1 cellular context compared by ENCODE assay signal in the genomic region with DNA sequence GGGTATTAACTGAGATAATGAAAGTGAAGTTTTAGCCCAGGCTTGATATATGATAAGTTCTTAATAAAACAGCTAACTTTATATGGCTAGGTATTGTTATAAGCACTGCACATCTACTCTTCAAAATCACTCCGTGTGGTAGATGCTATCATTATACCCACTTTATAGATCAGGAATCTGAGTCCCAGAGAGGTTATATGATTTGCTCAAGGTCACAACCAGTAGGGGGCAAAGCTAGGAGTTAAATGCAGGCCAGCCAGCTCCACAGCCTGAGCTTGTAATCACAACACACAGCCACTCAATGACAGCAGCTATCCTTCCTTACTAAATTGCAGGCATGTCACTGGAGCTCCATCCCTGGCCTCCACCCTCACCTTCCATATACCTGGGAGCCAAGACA.
TF ChIP-seq lines count a peak whose summit lies in the region.

No MANE protein-coding gene starts in this region.

TF ChIP-seq in GM23338, 12 proteins besides CTCF, POLR2A, EP300 and RAD21 (continued from another document):
- TF ChIP-seq ZNF462 (CRISPR knock-in tag; IDR thresholded peaks at IDR 0.05), result no peak
- TF ChIP-seq EZH2 (IDR thresholded peaks at IDR 0.05; ENCODE audit: low read depth, unreplicated experiment), result no peak
- TF ChIP-seq EZH2phosphoT487 (IDR thresholded peaks at IDR 0.05; ENCODE audit: unreplicated experiment), result no peak
- TF ChIP-seq JUNB (IDR thresholded peaks at IDR 0.05; ENCODE audit: unreplicated experiment), result no peak
- TF ChIP-seq STAT1 (IDR thresholded peaks at IDR 0.05; ENCODE audit: unreplicated experiment), result no peak
- TF ChIP-seq, protein P1, sequence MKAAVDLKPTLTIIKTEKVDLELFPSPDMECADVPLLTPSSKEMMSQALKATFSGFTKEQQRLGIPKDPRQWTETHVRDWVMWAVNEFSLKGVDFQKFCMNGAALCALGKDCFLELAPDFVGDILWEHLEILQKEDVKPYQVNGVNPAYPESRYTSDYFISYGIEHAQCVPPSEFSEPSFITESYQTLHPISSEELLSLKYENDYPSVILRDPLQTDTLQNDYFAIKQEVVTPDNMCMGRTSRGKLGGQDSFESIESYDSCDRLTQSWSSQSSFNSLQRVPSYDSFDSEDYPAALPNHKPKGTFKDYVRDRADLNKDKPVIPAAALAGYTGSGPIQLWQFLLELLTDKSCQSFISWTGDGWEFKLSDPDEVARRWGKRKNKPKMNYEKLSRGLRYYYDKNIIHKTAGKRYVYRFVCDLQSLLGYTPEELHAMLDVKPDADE (IDR thresholded peaks at IDR 0.05), result no peak
- TF ChIP-seq REST (IDR thresholded peaks at IDR 0.05; ENCODE audit: unreplicated experiment), result no peak
- TF ChIP-seq ZNF331 (CRISPR knock-in tag; IDR thresholded peaks at IDR 0.05; ENCODE audit: low read depth), result no peak
- TF ChIP-seq CREB1 (CRISPR knock-in tag; IDR thresholded peaks at IDR 0.05; ENCODE audit: low read depth), result no peak
- TF ChIP-seq POLR2AphosphoS5 (IDR thresholded peaks at IDR 0.05; ENCODE audit: low read depth), result no peak
